Comparison of ENCODE assay signal across 10 cellular contexts in genomic region chr21:35476616-35477395, GRCh38.
DNase-seq lines count a peak whose midpoint lies in the region; ATAC-seq and TF ChIP-seq lines count a peak whose summit lies in the region.
"Had no signal": no experiment of that assay in that cellular context is flagged by ENCODE, and none has a peak within 500 bp of the region (broad histone marks: within the 10 kb centered on the region; RNA-seq: fewer than 3 reads in every experiment).

No MANE protein-coding gene starts in this region.

- H3K9ac ChIP-seq in adipocyte (ENCODE audit: low read length), result peak overlapping the region; percentile 40

- WGBS in transverse colon (ENCODE audit: low coverage in 1 of 2), 2 donors, result 41 to 50% methylated on average over 6 to 9 of the region's 9 CpGs

- peak overlapping the region; percentile 43 to 68 (median 54) for H3K27ac ChIP-seq in transverse colon
- H3K27ac ChIP-seq: WERI-Rb-1 had no signal

- peak overlapping the region; percentile 5 for H3K4me3 ChIP-seq in adipocyte (ENCODE audit: low read length)
- H3K4me3 ChIP-seq in transverse colon, result no peak overlapping the region

- POLR2A ChIA-PET in activated CD8-positive, alpha-beta T cell treated with anti-CD3 and anti-CD28 coated beads, Interleukin-2, amount 10 ng/mL, durations not matched to agents 7 days and 5 days (lab: Charles Lee), result interaction anchor here (0.5 to 1.2 kb wide), 2 partner anchors 52 to 557 kb away, joined by 3 to 5 read pairs; no protein-coding TSS in a partner anchor
- POLR2A ChIA-PET in activated CD8-positive, alpha-beta T cell treated with anti-CD3 and anti-CD28 coated beads for 36 hours (lab: Charles Lee), result interaction anchor here (0.6 to 0.7 kb wide), 2 partner anchors 522 to 669 kb away, joined by 3 to 5 read pairs; no protein-coding TSS in a partner anchor

- in situ Hi-C loops in transverse colon (cut with MboI; ENCODE audit: low pct_ligation_motif_present in 1 of 4, low pct_unique_long_range_greater_than_20kb in 1 of 4, low sequenced_read_pairs in 3 of 4), result no loop called here

- no peak for TF ChIP-seq POLR2A in transverse colon (IDR thresholded peaks at IDR 0.05)

- CTCF ChIA-PET in activated CD8-positive, alpha-beta T cell treated with anti-CD3 and anti-CD28 coated beads, Interleukin-2, amount 10 ng/mL, durations not matched to agents 7 days and 5 days (lab: Charles Lee), result interaction anchor here (1.0 kb wide), 1 partner anchor 27 kb away, joined by 3 read pairs; no protein-coding TSS in a partner anchor
- CTCF ChIA-PET in activated CD8-positive, alpha-beta T cell treated with anti-CD3 and anti-CD28 coated beads for 36 hours (lab: Charles Lee), result interaction anchor here (1.0 kb wide), 1 partner anchor 35 kb away, joined by 3 read pairs; no protein-coding TSS in a partner anchor

- TF ChIP-seq EP300 in transverse colon (IDR thresholded peaks at IDR 0.05; ENCODE audit: low read depth), result no peak

- H3K27ac Mint-ChIP-seq in activated CD8-positive, alpha-beta T cell treated with anti-CD3 and anti-CD28 coated beads, Interleukin-2, amount 10 ng/mL, durations not matched to agents 7 days and 5 days, result peak overlapping the region; percentile 79
- H3K27ac Mint-ChIP-seq in activated CD8-positive, alpha-beta T cell treated with anti-CD3 and anti-CD28 coated beads for 36 hours, result no peak overlapping the region

- peaks cover 57% of the 10 kb centered on the region for H3K4me1 Mint-ChIP-seq in activated CD8-positive, alpha-beta T cell treated with anti-CD3 and anti-CD28 coated beads, Interleukin-2, amount 10 ng/mL, durations not matched to agents 7 days and 5 days (ENCODE audit: low read depth)
- H3K4me1 Mint-ChIP-seq in activated CD8-positive, alpha-beta T cell treated with anti-CD3 and anti-CD28 coated beads for 36 hours (ENCODE audit: low read depth), result peaks cover 28% of the 10 kb centered on the region

- ATAC-seq in activated CD8-positive, alpha-beta T cell treated with anti-CD3 and anti-CD28 coated beads, Interleukin-2, amount 10 ng/mL, durations not matched to agents 7 days and 5 days, result no peak
- ATAC-seq in activated CD8-positive, alpha-beta T cell treated with anti-CD3 and anti-CD28 coated beads for 36 hours, result no peak

- peaks cover 33% of the 10 kb centered on the region for H3K36me3 Mint-ChIP-seq in activated CD8-positive, alpha-beta T cell treated with anti-CD3 and anti-CD28 coated beads, Interleukin-2, amount 10 ng/mL, durations not matched to agents 7 days and 5 days (ENCODE audit: low read depth)
- peaks cover 2% of the 10 kb centered on the region for H3K36me3 Mint-ChIP-seq in activated CD8-positive, alpha-beta T cell treated with anti-CD3 and anti-CD28 coated beads for 36 hours (ENCODE audit: low read depth)

- H3K27me3 ChIP-seq in adipocyte (replicated peaks; ENCODE audit: control insufficient read depth, insufficient read depth, low read length) (no peaks in the 10 kb centered on the region), transverse colon (peaks cover 5% of the 10 kb centered on the region)

- H3K4me3 Mint-ChIP-seq in activated CD8-positive, alpha-beta T cell treated with anti-CD3 and anti-CD28 coated beads, Interleukin-2, amount 10 ng/mL, durations not matched to agents 7 days and 5 days, result no peak overlapping the region
- H3K4me3 Mint-ChIP-seq in activated CD8-positive, alpha-beta T cell treated with anti-CD3 and anti-CD28 coated beads for 36 hours, result no peak overlapping the region

- peaks cover 27% of the 10 kb centered on the region for H3K4me1 ChIP-seq in adipocyte (ENCODE audit: control insufficient read depth, insufficient read depth, low read length)
- peaks cover 0 to 11% (median 0%) of the 10 kb centered on the region in 4 donors for H3K4me1 ChIP-seq in transverse colon

- TF ChIP-seq CTCF in activated CD8-positive, alpha-beta T cell treated with anti-CD3 and anti-CD28 coated beads for 36 hours (IDR thresholded peaks at IDR 0.05), result no peak
- TF ChIP-seq CTCF in transverse colon (IDR thresholded peaks at IDR 0.05), result no peak

- DNase-seq in activated CD8-positive, alpha-beta T cell treated with anti-CD3 and anti-CD28 coated beads, Interleukin-2, amount 10 ng/mL, durations not matched to agents 7 days and 5 days, result no peak
- DNase-seq in activated CD8-positive, alpha-beta T cell treated with anti-CD3 and anti-CD28 coated beads for 36 hours, result no peak
- DNase-seq in adipocyte (ENCODE audit: low read depth) (peak; percentile 67), kidney glomerular epithelial cell (lab: John Stamatoyannopoulos, UW) (peak; percentile 4), transverse colon (no peak), DMS53 (lab: John Stamatoyannopoulos, UW) (no peak), cerebellar cortex (ENCODE audit: low spot score) (no peak), MV-4-11 (lab: John Stamatoyannopoulos, UW) (no peak)
- DNase-seq: NCI-H1436 treated with DMSO at 0.1 percent for 48 hours, WERI-Rb-1 had no signal

- peaks cover 18% of the 10 kb centered on the region for H3K9me3 Mint-ChIP-seq in activated CD8-positive, alpha-beta T cell treated with anti-CD3 and anti-CD28 coated beads, Interleukin-2, amount 10 ng/mL, durations not matched to agents 7 days and 5 days (ENCODE audit: insufficient read depth)
- peaks cover 9% of the 10 kb centered on the region for H3K9me3 Mint-ChIP-seq in activated CD8-positive, alpha-beta T cell treated with anti-CD3 and anti-CD28 coated beads for 36 hours

- H3K9me3 ChIP-seq in adipocyte (ENCODE audit: control insufficient read depth, low read length) (peaks cover 6% of the 10 kb centered on the region), transverse colon (no peaks in the 10 kb centered on the region)

- no peaks in the 10 kb centered on the region for H3K36me3 ChIP-seq in adipocyte (ENCODE audit: control insufficient read depth, insufficient read depth, low read length, severe bottlenecking)
- H3K36me3 ChIP-seq in transverse colon, result no peaks in the 10 kb centered on the region
- H3K36me3 ChIP-seq: WERI-Rb-1 had no signal

- peaks cover 1% of the 10 kb centered on the region for H3K27me3 Mint-ChIP-seq in activated CD8-positive, alpha-beta T cell treated with anti-CD3 and anti-CD28 coated beads, Interleukin-2, amount 10 ng/mL, durations not matched to agents 7 days and 5 days (ENCODE audit: low read depth)
- H3K27me3 Mint-ChIP-seq in activated CD8-positive, alpha-beta T cell treated with anti-CD3 and anti-CD28 coated beads for 36 hours, result peaks cover 5% of the 10 kb centered on the region

- intact Hi-C loops in activated CD8-positive, alpha-beta T cell treated with anti-CD3 and anti-CD28 coated beads for 36 hours (cut with micrococcal nuclease), result no loop called here
- intact Hi-C loops in transverse colon (cut with DNase I; ENCODE audit: low total_unique reads), result no loop called here

Comparison
In these comparisons a context has a peak if more than half of its experiments do, and no peak if none do; other contexts are left out.
1. DNase-seq: peak in adipocyte (single experiment) and kidney glomerular epithelial cell (single experiment); none in activated CD8-positive, alpha-beta T cell treated with anti-CD3 and anti-CD28 coated beads, Interleukin-2, amount 10 ng/mL, durations not matched to agents 7 days and 5 days (single experiment), activated CD8-positive, alpha-beta T cell treated with anti-CD3 and anti-CD28 coated beads for 36 hours (single experiment), transverse colon (single experiment), DMS53 (single experiment), cerebellar cortex (single experiment) and MV-4-11 (single experiment).